ENCODE assay signal across 12 cellular contexts in the genomic region with DNA sequence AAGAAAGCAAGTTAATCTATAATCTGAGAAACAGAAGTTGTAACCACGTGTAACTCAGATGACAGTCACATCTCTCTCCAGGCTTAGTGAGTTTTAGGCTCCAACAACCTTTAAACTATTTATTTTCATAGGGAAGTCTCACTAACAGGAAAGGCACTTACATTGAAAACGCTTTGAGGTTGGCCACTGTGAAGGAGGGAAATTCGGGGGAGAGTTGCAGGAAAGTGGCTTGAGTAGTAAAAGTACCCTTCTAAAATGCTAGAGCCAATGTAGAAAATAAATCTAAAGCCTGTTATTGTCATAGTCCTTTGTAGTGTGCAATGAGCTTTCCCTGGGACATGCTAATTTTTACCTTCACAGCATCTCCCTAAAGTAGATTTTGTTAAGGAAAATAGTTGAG. TPM values are rescaled to one million over a fixed set of nuclear protein-coding genes. Genes with fewer than 3 reads are reported as not detected.
A peak's percentile ranks its signal among the peaks of the same experiment; 100 is the strongest.
DNase-seq lines count a peak whose midpoint lies in the region; ATAC-seq and TF ChIP-seq lines count a peak whose summit lies in the region.
"Had no signal": no experiment of that assay in that cellular context is flagged by ENCODE, and none has a peak within 500 bp of the region (broad histone marks: within the 10 kb centered on the region; RNA-seq: fewer than 3 reads in every experiment).

No MANE protein-coding gene starts in this region.

- DNase-seq in GM12865 (ENCODE audit: low read depth) (peak; percentile 2), NB4 (ENCODE audit: low read depth) (peak; percentile 32), osteoblast (ENCODE audit: insufficient read length, low spot score, missing footprints) (no peak), hepatic stellate cell (ENCODE audit: low spot score) (no peak), gastrocnemius medialis (no peak), NCI-H2081 treated with DMSO at 0.1 percent for 48 hours (lab: John Stamatoyannopoulos, UW) (no peak)
- DNase-seq: adrenal gland; midbrain; NCI-H526; stimulated activated CD4-positive, alpha-beta T cell treated with anti-CD3 and anti-CD28 coated beads, Interleukin-15, amount 100 ng/mL, for 24 hours; T1000 had no signal

- H3K27ac ChIP-seq in ectodermal cell (ENCODE audit: insufficient read depth, low read depth, low read length, poor library complexity, severe bottlenecking) (no peak overlapping the region), osteoblast (ENCODE audit: low read depth, low read length) (no peak overlapping the region), gastrocnemius medialis (no peak overlapping the region)

- WGBS in ectodermal cell, 2 experiments, result 48 to 53% methylated on average over 3 of the region's 3 CpGs

- no peaks in the 10 kb centered on the region for H3K9me3 ChIP-seq in ectodermal cell (ENCODE audit: control insufficient read depth, low read length)
- no peaks in the 10 kb centered on the region for H3K9me3 ChIP-seq in osteoblast (ENCODE audit: low read depth, low read length)
- H3K9me3 ChIP-seq in gastrocnemius medialis, result no peaks in the 10 kb centered on the region
- H3K9me3 ChIP-seq: adrenal gland had no signal

- H3K79me2 ChIP-seq in osteoblast (ENCODE audit: insufficient read depth, low read length), result peaks cover 27% of the 10 kb centered on the region

- H3K4me2 ChIP-seq in osteoblast (ENCODE audit: insufficient read depth, low read length), result peak overlapping the region; percentile 99

- H3K27me3 ChIP-seq in ectodermal cell (ENCODE audit: control insufficient read depth, insufficient read depth, low read length, poor library complexity, severe bottlenecking) (peaks cover 4% of the 10 kb centered on the region), osteoblast (ENCODE audit: insufficient read depth, low read length) (no peaks in the 10 kb centered on the region), gastrocnemius medialis (no peaks in the 10 kb centered on the region)
- H3K27me3 ChIP-seq: adrenal gland had no signal

- H3K4me3 ChIP-seq in GM12865 (ENCODE audit: low read depth, low read length), result peak overlapping the region; percentile 83
- H3K4me3 ChIP-seq in NB4 (ENCODE audit: low read depth, low read length), result peak overlapping the region; percentile 73
- H3K4me3 ChIP-seq in ectodermal cell (ENCODE audit: insufficient read depth, low read depth, low read length), result peak overlapping the region; percentile 89
- H3K4me3 ChIP-seq in osteoblast (ENCODE audit: insufficient read depth, low read length), result no peak overlapping the region
- no peak overlapping the region for H3K4me3 ChIP-seq in gastrocnemius medialis

- TF ChIP-seq CTCF in GM12865 (IDR thresholded peaks at IDR 0.05; ENCODE audit: insufficient read depth, low read depth, low read length, missing control alignments) (no peak), NB4 (IDR thresholded peaks at IDR 0.05; ENCODE audit: low read depth, low read length) (no peak), osteoblast (IDR thresholded peaks at IDR 0.05; ENCODE audit: extremely low read depth, low read depth, low read length) (no peak), gastrocnemius medialis (IDR thresholded peaks at IDR 0.05 in 4 of 5, conservative IDR thresholded peaks at IDR 0.05 in 1 of 5) (no peak)

- H3K4me1 ChIP-seq in ectodermal cell (ENCODE audit: control insufficient read depth, insufficient read depth, low read length) (peaks cover 4% of the 10 kb centered on the region), osteoblast (ENCODE audit: insufficient read depth, low read length) (peaks cover 14% of the 10 kb centered on the region), gastrocnemius medialis (peaks cover 11 to 12% of the 10 kb centered on the region in 2 donors)

- in situ Hi-C loops in gastrocnemius medialis (cut with MboI; ENCODE audit: low sequenced_read_pairs in 4 of 4), result loop anchor here in 1 of 4 donors (25.0 kb wide), 1 partner anchor 453 kb away; a partner anchor contains a TSS

- intact Hi-C loops in gastrocnemius medialis (cut with DNase I; ENCODE audit: low total_unique reads), result loop anchor here (5.0 to 10.0 kb wide), 3 partner anchors 349 to 917 kb away; a partner anchor contains a TSS

- no peak for ATAC-seq in gastrocnemius medialis

- H3K36me3 ChIP-seq in ectodermal cell (ENCODE audit: control insufficient read depth, insufficient read depth, low read length) (no peaks in the 10 kb centered on the region), osteoblast (ENCODE audit: insufficient read depth, low read length) (peaks cover 4% of the 10 kb centered on the region), gastrocnemius medialis (peaks cover 0 to 18% of the 10 kb centered on the region in 2 donors)

- TF ChIP-seq POLR2A in NB4 (IDR thresholded peaks at IDR 0.05; ENCODE audit: extremely low read depth, insufficient read length) (no peak), gastrocnemius medialis (IDR thresholded peaks at IDR 0.05) (no peak)

- no peaks in the 10 kb centered on the region for H4K20me1 ChIP-seq in osteoblast (ENCODE audit: insufficient read depth, low read length)

- peak overlapping the region; percentile 99 for H2AFZ ChIP-seq in osteoblast (ENCODE audit: low read length)

RNA-seq across cellular contexts. Expression of a gene that starts 1.0 kb away (rescaled TPM):
- 28.5 TPM for polyA plus RNA-seq in ectodermal cell (2013, experiment 1 of 4)
- 26.1 TPM for polyA plus RNA-seq in ectodermal cell (2013, experiment 2 of 4)
- 18.2 TPM for polyA plus RNA-seq in ectodermal cell (2013, experiment 3 of 4)
- polyA plus RNA-seq in ectodermal cell (2013, experiment 4 of 4), result 23.4 TPM
- total RNA-seq in osteoblast (5.8 and 10.0 TPM in 2 replicates), gastrocnemius medialis (10 to 100 TPM in 1 of 4 donors, 1 to 10 TPM in 3; 3.7 to 10.8 (median 5.5) TPM)

Comparison
In these comparisons a context has a peak if more than half of its experiments do, and no peak if none do; other contexts are left out.
1. DNase-seq: peak in GM12865 (single experiment) and NB4 (single experiment); none in osteoblast (single experiment), hepatic stellate cell (single experiment), gastrocnemius medialis (0 of 2) and NCI-H2081 treated with DMSO at 0.1 percent for 48 hours (single experiment).
2. H3K4me3 ChIP-seq: peak in GM12865 (single experiment), NB4 (single experiment) and ectodermal cell (single experiment); none in osteoblast (single experiment) and gastrocnemius medialis (0 of 4).